19 cellular contexts compared by ENCODE assay signal in genomic region chr2:147934881-147935280, GRCh38.
"Had no signal": no experiment of that assay in that cellular context is flagged by ENCODE, and none has a peak within 500 bp of the region (broad histone marks: within the 10 kb centered on the region; RNA-seq: fewer than 3 reads in every experiment).

No MANE protein-coding gene starts in this region.

- H3K4me1 Mint-ChIP-seq: stimulated activated naive B cell treated with anti-CD40 and anti-IgM and Interleukin-4, amounts not matched to agents 10 μg/mL and 1 μg/mL and 100 μg/mL, for 72 hours; stimulated activated naive CD8-positive, alpha-beta T cell treated with anti-CD3 and anti-CD28 coated beads, Interleukin-15, amount 100 ng/mL, for 72 hours had no signal

- H3K4me1 ChIP-seq: testis, upper lobe of right lung, vagina had no signal

- H3K27ac ChIP-seq: epithelial cell of prostate, gastroesophageal sphincter, neutrophil, psoas muscle, sigmoid colon, skin epidermis, testis, tibial nerve, upper lobe of right lung, vagina had no signal

- H3K9me3 Mint-ChIP-seq: effector memory CD8-positive, alpha-beta T cell; naive thymus-derived CD4-positive, alpha-beta T cell; stimulated activated naive B cell treated with anti-CD40 and anti-IgM and Interleukin-4, amounts not matched to agents 10 μg/mL and 1 μg/mL and 100 μg/mL, for 72 hours; stimulated activated naive CD8-positive, alpha-beta T cell treated with anti-CD3 and anti-CD28 coated beads, Interleukin-15, amount 100 ng/mL, for 72 hours had no signal

- ATAC-seq: effector memory CD8-positive, alpha-beta T cell; gastroesophageal sphincter; left cardiac atrium; naive thymus-derived CD4-positive, alpha-beta T cell; psoas muscle; stimulated activated naive B cell treated with anti-CD40 and anti-IgM and Interleukin-4, amounts not matched to agents 10 μg/mL and 1 μg/mL and 100 μg/mL, for 72 hours; stimulated activated naive CD8-positive, alpha-beta T cell treated with anti-CD3 and anti-CD28 coated beads, Interleukin-15, amount 100 ng/mL, for 72 hours; upper lobe of right lung had no signal

- DNase-seq: effector memory CD8-positive, alpha-beta T cell; glutamatergic neuron; left cardiac atrium; mammary epithelial cell; naive thymus-derived CD4-positive, alpha-beta T cell; psoas muscle; sigmoid colon; stimulated activated CD4-positive, alpha-beta T cell treated with anti-CD3 and anti-CD28 coated beads, Interleukin-2, amount 100 ng/mL, for 24 hours; stimulated activated CD4-positive, alpha-beta T cell treated with anti-CD3 and anti-CD28 coated beads, Interleukin-4, amount 100 ng/mL, for 4 hours; stimulated activated naive B cell treated with anti-CD40 and anti-IgM and Interleukin-4, amounts not matched to agents 10 μg/mL and 1 μg/mL and 100 μg/mL, for 72 hours; stimulated activated naive CD8-positive, alpha-beta T cell treated with anti-CD3 and anti-CD28 coated beads, Interleukin-15, amount 100 ng/mL, for 72 hours; testis; upper lobe of right lung had no signal

- H3K4me3 ChIP-seq: gastroesophageal sphincter, psoas muscle, sigmoid colon, skin epidermis, testis, tibial nerve, upper lobe of right lung, vagina had no signal

- H3K9me3 ChIP-seq: gastroesophageal sphincter, neutrophil, psoas muscle, sigmoid colon, testis, tibial nerve, upper lobe of right lung, vagina had no signal

- H3K27me3 ChIP-seq: gastroesophageal sphincter, neutrophil, sigmoid colon, testis, tibial nerve, upper lobe of right lung, vagina had no signal

- H3K27ac Mint-ChIP-seq: effector memory CD8-positive, alpha-beta T cell; naive thymus-derived CD4-positive, alpha-beta T cell; stimulated activated naive B cell treated with anti-CD40 and anti-IgM and Interleukin-4, amounts not matched to agents 10 μg/mL and 1 μg/mL and 100 μg/mL, for 72 hours; stimulated activated naive CD8-positive, alpha-beta T cell treated with anti-CD3 and anti-CD28 coated beads, Interleukin-15, amount 100 ng/mL, for 72 hours had no signal

- H3K4me3 Mint-ChIP-seq: effector memory CD8-positive, alpha-beta T cell; naive thymus-derived CD4-positive, alpha-beta T cell; stimulated activated naive B cell treated with anti-CD40 and anti-IgM and Interleukin-4, amounts not matched to agents 10 μg/mL and 1 μg/mL and 100 μg/mL, for 72 hours; stimulated activated naive CD8-positive, alpha-beta T cell treated with anti-CD3 and anti-CD28 coated beads, Interleukin-15, amount 100 ng/mL, for 72 hours had no signal

- H3K27me3 Mint-ChIP-seq: effector memory CD8-positive, alpha-beta T cell; naive thymus-derived CD4-positive, alpha-beta T cell; stimulated activated naive B cell treated with anti-CD40 and anti-IgM and Interleukin-4, amounts not matched to agents 10 μg/mL and 1 μg/mL and 100 μg/mL, for 72 hours; stimulated activated naive CD8-positive, alpha-beta T cell treated with anti-CD3 and anti-CD28 coated beads, Interleukin-15, amount 100 ng/mL, for 72 hours had no signal
